In the genomic region with DNA sequence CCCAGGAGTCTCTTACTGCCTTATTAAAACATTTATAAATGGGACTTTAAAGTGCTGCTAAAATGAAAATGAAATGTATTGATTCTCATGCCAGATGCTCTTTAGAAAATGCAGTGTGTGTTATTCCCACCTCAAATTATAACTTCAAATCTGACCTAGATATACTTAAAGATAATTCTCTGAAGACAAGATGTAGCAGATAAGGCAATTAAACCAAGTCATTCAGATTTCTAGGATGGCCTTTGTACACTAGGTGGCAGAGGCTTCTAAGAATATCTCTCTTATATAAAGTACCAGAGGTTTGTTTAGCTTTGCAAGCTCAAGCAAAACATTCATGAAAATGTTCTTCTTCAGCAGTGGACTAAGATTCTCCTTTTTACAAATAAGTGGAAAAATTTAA, we compare ENCODE assay signal across 10 cellular contexts. TPM values are rescaled to one million over a fixed set of nuclear protein-coding genes. Genes with fewer than 3 reads are reported as not detected.
A peak's percentile ranks its signal among the peaks of the same experiment; 100 is the strongest.
DNase-seq lines count a peak whose midpoint lies in the region; ATAC-seq, FAIRE-seq and TF ChIP-seq lines count a peak whose summit lies in the region.
"Had no signal": no experiment of that assay in that cellular context is flagged by ENCODE, and none has a peak within 500 bp of the region (broad histone marks: within the 10 kb centered on the region; RNA-seq: fewer than 3 reads in every experiment).

No MANE protein-coding gene starts in this region.

- POLR2A ChIA-PET in CD4-positive, alpha-beta memory T cell (lab: Charles Lee; ENCODE audit: partially characterized antibody): interaction anchor here (0.7 kb wide), 1 partner anchor 386 kb away, joined by 3 read pairs; a partner anchor contains a TSS

- no peak for ATAC-seq in HG03565 (IDR thresholded peaks at IDR 0.05; ENCODE audit: unreplicated experiment)

- no peaks in the 10 kb centered on the region for H3K9me1 ChIP-seq in keratinocyte (ENCODE audit: control insufficient read depth, extremely low read depth, insufficient read depth, low read length)

- intact Hi-C loops in CD4-positive, alpha-beta memory T cell (cut with micrococcal nuclease): loop anchor here (2.0 kb wide), 1 partner anchor 310 kb away; no protein-coding TSS in a partner anchor
- intact Hi-C loops in activated T-helper 2 cell treated with anti-CD3 and anti-CD28 coated beads, Interferon-gamma antibody, Interleukin-2, Interleukin-4, amounts not matched to agents 10 μg/mL and 5 μg/mL and 100 μg/mL, durations not matched to agents 14 hours and 24 hours and 36 hours (cut with micrococcal nuclease): no loop called here

- H3K36me3 Mint-ChIP-seq in CD4-positive, alpha-beta memory T cell: no peaks in the 10 kb centered on the region
- H3K36me3 Mint-ChIP-seq in activated T-helper 2 cell treated with anti-CD3 and anti-CD28 coated beads, Interferon-gamma antibody, Interleukin-2, Interleukin-4, amounts not matched to agents 10 μg/mL and 5 μg/mL and 100 μg/mL, durations not matched to agents 14 hours and 24 hours and 36 hours (ENCODE audit: low read depth): no peaks in the 10 kb centered on the region

- DNase-seq in CD4-positive, alpha-beta memory T cell: peak in 4 of 5 donors; percentile 9 to 27 (median 12)
- no peak for DNase-seq in H54 (ENCODE audit: insufficient read length, low spot score)
- DNase-seq in keratinocyte (ENCODE audit: low read depth, low spot score): no peak
- DNase-seq in RPMI8226: no peak
- DNase-seq in activated T-helper 2 cell treated with anti-CD3 and anti-CD28 coated beads, Interferon-gamma antibody, Interleukin-2, Interleukin-4, amounts not matched to agents 10 μg/mL and 5 μg/mL and 100 μg/mL, durations not matched to agents 14 hours and 24 hours and 36 hours (ENCODE audit: low spot score): no peak
- no peak for DNase-seq in activated CD8-positive, alpha-beta memory T cell treated with anti-CD3 and anti-CD28 coated beads, Interleukin-2, amount 50 U/mL, for 48 hours
- DNase-seq: activated CD4-positive, alpha-beta memory T cell treated with anti-CD3 and anti-CD28 coated beads, Interleukin-2, amount 10 ng/mL, durations not matched to agents 7 days and 5 days; stimulated activated CD4-positive, alpha-beta T cell treated with anti-CD3 and anti-CD28 coated beads, Interleukin-4, amount 100 ng/mL, for 1 hour had no signal

- H3K4me1 Mint-ChIP-seq in CD4-positive, alpha-beta memory T cell: peaks cover 8 to 15% (median 11%) of the 10 kb centered on the region in 4 donors
- H3K4me1 Mint-ChIP-seq in activated T-helper 2 cell treated with anti-CD3 and anti-CD28 coated beads, Interferon-gamma antibody, Interleukin-2, Interleukin-4, amounts not matched to agents 10 μg/mL and 5 μg/mL and 100 μg/mL, durations not matched to agents 14 hours and 24 hours and 36 hours (ENCODE audit: low read depth): peaks cover 13% of the 10 kb centered on the region

- H3K4me1 ChIP-seq in CD4-positive, alpha-beta memory T cell (ENCODE audit: insufficient read depth, low read length): no peaks in the 10 kb centered on the region
- H3K4me1 ChIP-seq in keratinocyte (ENCODE audit: control insufficient read depth, extremely low read depth, insufficient read depth, low read length): no peaks in the 10 kb centered on the region

- no peaks in the 10 kb centered on the region for H3K79me2 ChIP-seq in keratinocyte (ENCODE audit: control insufficient read depth, insufficient read depth, low read length)

- H3K4me3 Mint-ChIP-seq in CD4-positive, alpha-beta memory T cell: peak overlapping the region in 6 of 8 donors; percentile 9 to 61 (median 36)
- H3K4me3 Mint-ChIP-seq in activated T-helper 2 cell treated with anti-CD3 and anti-CD28 coated beads, Interferon-gamma antibody, Interleukin-2, Interleukin-4, amounts not matched to agents 10 μg/mL and 5 μg/mL and 100 μg/mL, durations not matched to agents 14 hours and 24 hours and 36 hours (ENCODE audit: low read depth): no peak overlapping the region
- H3K4me3 Mint-ChIP-seq: activated CD4-positive, alpha-beta memory T cell treated with anti-CD3 and anti-CD28 coated beads, Interleukin-2, amount 10 ng/mL, durations not matched to agents 7 days and 5 days had no signal

- FAIRE-seq in H54 (lab: Jason Lieb, UNC): peak; percentile 70
- FAIRE-seq in keratinocyte (lab: Jason Lieb, UNC): no peak

- peaks cover 10% of the 10 kb centered on the region for H3K27me3 ChIP-seq in CD4-positive, alpha-beta memory T cell (ENCODE audit: insufficient read depth, low read length)
- peaks cover 10% of the 10 kb centered on the region for H3K27me3 ChIP-seq in keratinocyte (ENCODE audit: control insufficient read depth, extremely low read depth, insufficient read depth, low read length)

- TF ChIP-seq CTCF in VCaP (conservative IDR thresholded peaks at IDR 0.05): peak; percentile 71
- TF ChIP-seq CTCF in keratinocyte (optimal IDR thresholded peaks at IDR 0.05 in 1 of 3, IDR thresholded peaks at IDR 0.05 in 1 of 3, conservative IDR thresholded peaks at IDR 0.05 in 1 of 3; ENCODE audit: extremely low read depth in 1 of 3, insufficient read depth in 2 of 3, low read length in 3 of 3): peak in 2 of 3 experiments; percentile 32 to 46

- no peaks in the 10 kb centered on the region for H3K9me3 Mint-ChIP-seq in CD4-positive, alpha-beta memory T cell
- H3K9me3 Mint-ChIP-seq in activated T-helper 2 cell treated with anti-CD3 and anti-CD28 coated beads, Interferon-gamma antibody, Interleukin-2, Interleukin-4, amounts not matched to agents 10 μg/mL and 5 μg/mL and 100 μg/mL, durations not matched to agents 14 hours and 24 hours and 36 hours: no peaks in the 10 kb centered on the region
- H3K9me3 Mint-ChIP-seq: activated CD4-positive, alpha-beta memory T cell treated with anti-CD3 and anti-CD28 coated beads, Interleukin-2, amount 10 ng/mL, durations not matched to agents 7 days and 5 days had no signal

- peaks cover 14 to 23% of the 10 kb centered on the region in 2 donors for H3K27me3 Mint-ChIP-seq in CD4-positive, alpha-beta memory T cell
- H3K27me3 Mint-ChIP-seq in activated T-helper 2 cell treated with anti-CD3 and anti-CD28 coated beads, Interferon-gamma antibody, Interleukin-2, Interleukin-4, amounts not matched to agents 10 μg/mL and 5 μg/mL and 100 μg/mL, durations not matched to agents 14 hours and 24 hours and 36 hours (ENCODE audit: low read depth): peaks cover 51% of the 10 kb centered on the region

- H3K4me3 ChIP-seq in CD4-positive, alpha-beta memory T cell (ENCODE audit: low read length in 2 of 2): no peak overlapping the region
- H3K4me3 ChIP-seq in keratinocyte (ENCODE audit: control insufficient read depth in 2 of 3, extremely low read depth in 1 of 3, insufficient read depth in 2 of 3, low read depth in 1 of 3, low read length in 3 of 3): no peak overlapping the region

- no peak overlapping the region for H2AFZ ChIP-seq in keratinocyte (ENCODE audit: control insufficient read depth, low read length)

- no peak overlapping the region for H3K4me2 ChIP-seq in keratinocyte (ENCODE audit: control insufficient read depth, extremely low read depth, insufficient read depth, low read depth, low read length)

- H3K36me3 ChIP-seq in CD4-positive, alpha-beta memory T cell (ENCODE audit: insufficient read depth, low read length): no peaks in the 10 kb centered on the region
- H3K36me3 ChIP-seq in keratinocyte (ENCODE audit: control insufficient read depth in 2 of 2, extremely low read depth in 1 of 2, insufficient read depth in 2 of 2, low read length in 2 of 2): no peaks in the 10 kb centered on the region

- no peak overlapping the region for H3K9ac ChIP-seq in keratinocyte (ENCODE audit: control insufficient read depth, extremely low read depth, insufficient read depth, low read length)

- CTCF ChIA-PET in CD4-positive, alpha-beta memory T cell (lab: Charles Lee; ENCODE audit: partially characterized antibody): interaction anchor here (1.0 to 1.9 kb wide), 4 partner anchors 11 to 310 kb away, joined by 3 to 7 read pairs (median 5); no protein-coding TSS in a partner anchor

- no peak overlapping the region for H3K27ac ChIP-seq in CD4-positive, alpha-beta memory T cell (ENCODE audit: low read depth, low read length)
- H3K27ac ChIP-seq in VCaP: no peak overlapping the region
- H3K27ac ChIP-seq in keratinocyte (ENCODE audit: control insufficient read depth, insufficient read depth, low read length): no peak overlapping the region

- TF ChIP-seq POLR2A in H54 (IDR thresholded peaks at IDR 0.05; ENCODE audit: low read depth, low read length): no peak

- peak overlapping the region in 1 of 7 donors; percentile 44 for H3K27ac Mint-ChIP-seq in CD4-positive, alpha-beta memory T cell
- H3K27ac Mint-ChIP-seq in activated T-helper 2 cell treated with anti-CD3 and anti-CD28 coated beads, Interferon-gamma antibody, Interleukin-2, Interleukin-4, amounts not matched to agents 10 μg/mL and 5 μg/mL and 100 μg/mL, durations not matched to agents 14 hours and 24 hours and 36 hours: no peak overlapping the region
- H3K27ac Mint-ChIP-seq: activated CD4-positive, alpha-beta memory T cell treated with anti-CD3 and anti-CD28 coated beads, Interleukin-2, amount 10 ng/mL, durations not matched to agents 7 days and 5 days had no signal

- dilution Hi-C loops in keratinocyte (cut with MboI; ENCODE audit: extremely low pct_ligation_motif_present, low sequenced_read_pairs): no loop called here

- H4K20me1 ChIP-seq in keratinocyte (ENCODE audit: control insufficient read depth, extremely low read depth, insufficient read depth, low read length): no peaks in the 10 kb centered on the region

- no peaks in the 10 kb centered on the region for H3K9me3 ChIP-seq in CD4-positive, alpha-beta memory T cell (ENCODE audit: control insufficient read depth in 1 of 2, low read length in 2 of 2)
- H3K9me3 ChIP-seq in keratinocyte (ENCODE audit: control insufficient read depth, low read depth, low read length): no peaks in the 10 kb centered on the region

RNA-seq across cellular contexts. Expression of a gene that starts 26.9 kb away (rescaled TPM):
- 100 to 1,000 TPM; 332 to 340 TPM for total RNA-seq in CD4-positive, alpha-beta memory T cell
- 1 to 10 TPM; 4.8 to 6.5 TPM for polyA plus RNA-seq in CD4-positive, alpha-beta memory T cell
- polyA plus RNA-seq in keratinocyte: 33.8 to 49.5 TPM (median 44.6 TPM) in 3 replicates
- polyA plus RNA-seq in keratinocyte (2011; ENCODE audit: low read depth): 86.3 TPM
- 2.0 and 3.8 TPM in 2 replicates for polyA plus RNA-seq in keratinocyte (2011; cell fraction: cytosol; rRNA removed)
- 379 and 453 TPM in 2 replicates for polyA plus RNA-seq in keratinocyte (2011; cell fraction: nucleus; rRNA removed)
- 15.6 and 32.3 TPM in 2 replicates for polyA plus RNA-seq in keratinocyte (2012; ENCODE audit: low replicate concordance)
- 11.2 to 21.5 TPM (median 16.8 TPM) in 3 replicates for polyA minus RNA-seq in keratinocyte
- polyA minus RNA-seq in keratinocyte (2011; cell fraction: cytosol; rRNA and poly(A)+ RNA removed): 4.4 TPM
- polyA minus RNA-seq in keratinocyte (2011; cell fraction: nucleus; rRNA and poly(A)+ RNA removed): 40.6 and 53.4 TPM in 2 replicates
- total RNA-seq in activated T-helper 2 cell treated with anti-CD3 and anti-CD28 coated beads, Interferon-gamma antibody, Interleukin-2, Interleukin-4, amounts not matched to agents 10 μg/mL and 5 μg/mL and 100 μg/mL, durations not matched to agents 14 hours and 24 hours and 36 hours: 215 and 222 TPM in 2 replicates

Comparison
In these comparisons a context has a peak if more than half of its experiments do, and no peak if none do; other contexts are left out.
1. DNase-seq: peak in CD4-positive, alpha-beta memory T cell (4 of 5); none in H54 (single experiment), keratinocyte (single experiment), RPMI8226 (single experiment), activated T-helper 2 cell treated with anti-CD3 and anti-CD28 coated beads, Interferon-gamma antibody, Interleukin-2, Interleukin-4, amounts not matched to agents 10 μg/mL and 5 μg/mL and 100 μg/mL, durations not matched to agents 14 hours and 24 hours and 36 hours (single experiment) and activated CD8-positive, alpha-beta memory T cell treated with anti-CD3 and anti-CD28 coated beads, Interleukin-2, amount 50 U/mL, for 48 hours (single experiment).